In genomic region chr10:21515581-21516269, GRCh38 we compare ENCODE assay signal across 7 cellular contexts. TPM values are rescaled to one million over a fixed set of nuclear protein-coding genes. Genes with fewer than 3 reads are reported as not detected.
DNase-seq lines count a peak whose midpoint lies in the region; ATAC-seq lines count a peak whose summit lies in the region.

No MANE protein-coding gene starts in this region.

- 2% methylated on average over 12 of the region's 12 CpGs for WGBS in HUES64

- peaks cover 28% of the 10 kb centered on the region for H3K4me1 Mint-ChIP-seq in activated T-helper 17 cell treated with anti-CD3 and anti-CD28 coated beads, Interleukin-2, amount 50 U/mL, for 72 hours
- peaks cover 32% of the 10 kb centered on the region for H3K4me1 Mint-ChIP-seq in stimulated activated effector memory CD8-positive, alpha-beta T cell treated with anti-CD3 and anti-CD28 coated beads, Interleukin-12 subunit alpha, Interleukin-12 subunit beta, amount 100 ng/mL, for 72 hours

- H3K27ac ChIP-seq in HUES64 (ENCODE audit: low read depth, low read length) = peak overlapping the region; percentile 65; the same call in 1 of the 2 replicates
- no peak overlapping the region for H3K27ac ChIP-seq in iPS-20b (ENCODE audit: low read length)

- peaks cover 65% of the 10 kb centered on the region for H3K27me3 Mint-ChIP-seq in activated T-helper 17 cell treated with anti-CD3 and anti-CD28 coated beads, Interleukin-2, amount 50 U/mL, for 72 hours

- H3K36me3 ChIP-seq in HUES64 (ENCODE audit: insufficient read depth, low read length) (no peaks in the 10 kb centered on the region), iPS-20b (ENCODE audit: insufficient read depth, low read depth, low read length) (no peaks in the 10 kb centered on the region)

- peaks cover 64% of the 10 kb centered on the region for H3K4me1 ChIP-seq in HUES64 (ENCODE audit: insufficient read depth, low read length)
- H3K4me1 ChIP-seq in iPS-20b (ENCODE audit: insufficient read depth, low read length) = peaks cover 64% of the 10 kb centered on the region

- H3K9ac ChIP-seq in HUES64 (ENCODE audit: low read depth, low read length) (peak overlapping the region; percentile 74), iPS-20b (ENCODE audit: low read depth, low read length) (peak overlapping the region; percentile 75)

- ATAC-seq in activated T-helper 17 cell treated with anti-CD3 and anti-CD28 coated beads, Interleukin-2, amount 50 U/mL, for 72 hours (replicated peaks) = no peak
- ATAC-seq in stimulated activated effector memory CD8-positive, alpha-beta T cell treated with anti-CD3 and anti-CD28 coated beads, Interleukin-12 subunit alpha, Interleukin-12 subunit beta, amount 100 ng/mL, for 72 hours = no peak

- H3K9me3 ChIP-seq in HUES64 (ENCODE audit: insufficient read depth, low read depth, low read length) (no peaks in the 10 kb centered on the region), iPS-20b (ENCODE audit: insufficient read depth, low read depth, low read length) (no peaks in the 10 kb centered on the region)

- no peak for DNase-seq in stimulated activated effector memory CD8-positive, alpha-beta T cell treated with anti-CD3 and anti-CD28 coated beads, Interleukin-12 subunit alpha, Interleukin-12 subunit beta, amount 100 ng/mL, for 72 hours (ENCODE audit: low spot score in 2 of 2)
- DNase-seq in T1000 (lab: John Stamatoyannopoulos, UW) (no peak), cortex of kidney (lab: John Stamatoyannopoulos, UW) (no peak)
- no peak for DNase-seq in activated CD4-positive, alpha-beta T cell treated with anti-CD3 and anti-CD28 coated beads for 48 hours

- H3K9me3 Mint-ChIP-seq in activated T-helper 17 cell treated with anti-CD3 and anti-CD28 coated beads, Interleukin-2, amount 50 U/mL, for 72 hours = no peaks in the 10 kb centered on the region
- H3K9me3 Mint-ChIP-seq in stimulated activated effector memory CD8-positive, alpha-beta T cell treated with anti-CD3 and anti-CD28 coated beads, Interleukin-12 subunit alpha, Interleukin-12 subunit beta, amount 100 ng/mL, for 72 hours = no peaks in the 10 kb centered on the region

- H3K27me3 ChIP-seq in HUES64 (ENCODE audit: insufficient read depth, low read length) (no peaks in the 10 kb centered on the region; the same call in 1 of the 2 replicates), iPS-20b (ENCODE audit: insufficient read depth, low read length) (peaks cover 50% of the 10 kb centered on the region; the same call in 1 of the 2 replicates)

- H3K27ac Mint-ChIP-seq in activated T-helper 17 cell treated with anti-CD3 and anti-CD28 coated beads, Interleukin-2, amount 50 U/mL, for 72 hours = no peak overlapping the region
- no peak overlapping the region for H3K27ac Mint-ChIP-seq in stimulated activated effector memory CD8-positive, alpha-beta T cell treated with anti-CD3 and anti-CD28 coated beads, Interleukin-12 subunit alpha, Interleukin-12 subunit beta, amount 100 ng/mL, for 72 hours

- H3K4me3 Mint-ChIP-seq in activated T-helper 17 cell treated with anti-CD3 and anti-CD28 coated beads, Interleukin-2, amount 50 U/mL, for 72 hours = peak overlapping the region; percentile 87
- H3K4me3 Mint-ChIP-seq in stimulated activated effector memory CD8-positive, alpha-beta T cell treated with anti-CD3 and anti-CD28 coated beads, Interleukin-12 subunit alpha, Interleukin-12 subunit beta, amount 100 ng/mL, for 72 hours = peak overlapping the region; percentile 84

- H3K4me3 ChIP-seq in HUES64 (ENCODE audit: low read length) = peak overlapping the region; percentile 90
- peak overlapping the region; percentile 82 for H3K4me3 ChIP-seq in iPS-20b (ENCODE audit: low read length)

- H3K36me3 Mint-ChIP-seq in activated T-helper 17 cell treated with anti-CD3 and anti-CD28 coated beads, Interleukin-2, amount 50 U/mL, for 72 hours (ENCODE audit: low read depth) = peaks cover 9% of the 10 kb centered on the region
- no peaks in the 10 kb centered on the region for H3K36me3 Mint-ChIP-seq in stimulated activated effector memory CD8-positive, alpha-beta T cell treated with anti-CD3 and anti-CD28 coated beads, Interleukin-12 subunit alpha, Interleukin-12 subunit beta, amount 100 ng/mL, for 72 hours

RNA-seq across cellular contexts. Expression of gene SKIDA1, which starts 9.8 kb away (rescaled TPM):
- polyA plus RNA-seq in HUES64 (2013, experiment 1 of 2) = 7.8 TPM
- 13.9 TPM for polyA plus RNA-seq in HUES64 (2013, experiment 2 of 2)
- under 1 TPM; 0.06 to 0.95 TPM for total RNA-seq in activated T-helper 17 cell treated with anti-CD3 and anti-CD28 coated beads, Interleukin-2, amount 50 U/mL, for 72 hours

RNA-seq across cellular contexts. Expression of gene MLLT10, which starts 18.3 kb away (rescaled TPM):
- 33.7 TPM for polyA plus RNA-seq in HUES64 (2013, experiment 1 of 2)
- 38.4 TPM for polyA plus RNA-seq in HUES64 (2013, experiment 2 of 2)
- 10 to 100 TPM; 45.2 to 50.1 TPM for total RNA-seq in activated T-helper 17 cell treated with anti-CD3 and anti-CD28 coated beads, Interleukin-2, amount 50 U/mL, for 72 hours
